ENCODE assay signal across 8 cellular contexts in the genomic region with DNA sequence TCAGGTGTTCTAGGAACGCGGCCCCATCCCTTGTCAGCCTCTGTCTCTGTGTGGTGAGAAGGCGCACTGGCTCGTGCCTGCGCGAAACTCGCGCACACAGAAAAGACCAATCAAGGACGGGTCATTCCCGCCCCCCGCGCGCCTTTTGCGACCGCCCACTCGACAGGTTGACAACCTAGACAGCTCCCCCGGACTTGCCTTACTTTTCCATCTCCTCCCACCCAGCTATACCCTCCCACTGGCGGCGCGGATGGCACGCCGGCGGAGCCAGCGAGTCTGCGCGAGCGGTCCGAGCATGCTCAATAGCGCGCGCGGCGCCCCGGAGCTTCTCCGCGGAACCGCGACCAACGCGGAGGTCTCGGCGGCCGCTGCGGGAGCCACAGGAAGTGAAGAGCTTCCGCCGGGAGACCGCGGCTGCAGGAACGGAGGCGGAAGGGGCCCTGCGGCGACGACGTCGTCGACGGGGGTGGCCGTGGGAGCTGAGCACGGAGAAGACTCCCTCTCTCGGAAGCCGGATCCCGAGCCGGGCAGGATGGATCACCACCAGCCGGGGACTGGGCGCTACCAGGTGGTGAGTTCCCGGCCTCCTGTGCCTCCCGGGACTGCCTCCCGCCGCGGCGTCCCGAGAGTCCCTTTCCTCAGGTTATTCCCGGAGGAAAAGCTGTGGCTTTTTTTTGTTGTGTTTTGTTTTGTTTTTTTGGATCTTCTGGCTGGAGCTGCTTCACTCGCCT. TPM values are rescaled to one million over a fixed set of nuclear protein-coding genes. Genes with fewer than 3 reads are reported as not detected.
DNase-seq lines count a peak whose midpoint lies in the region; ATAC-seq and TF ChIP-seq lines count a peak whose summit lies in the region.

A gene with protein sequence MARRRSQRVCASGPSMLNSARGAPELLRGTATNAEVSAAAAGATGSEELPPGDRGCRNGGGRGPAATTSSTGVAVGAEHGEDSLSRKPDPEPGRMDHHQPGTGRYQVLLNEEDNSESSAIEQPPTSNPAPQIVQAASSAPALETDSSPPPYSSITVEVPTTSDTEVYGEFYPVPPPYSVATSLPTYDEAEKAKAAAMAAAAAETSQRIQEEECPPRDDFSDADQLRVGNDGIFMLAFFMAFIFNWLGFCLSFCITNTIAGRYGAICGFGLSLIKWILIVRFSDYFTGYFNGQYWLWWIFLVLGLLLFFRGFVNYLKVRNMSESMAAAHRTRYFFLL (plus strand): TSS at position 202 of the 731 bp plus-strand sequence. CDS start 49 bp downstream, at position 251.

- CTCF ChIA-PET in naive thymus-derived CD4-positive, alpha-beta T cell (lab: Charles Lee) = interaction anchor here (0.6 to 1.1 kb wide), 4 partner anchors 10 to 56 kb away, joined by 3 to 8 read pairs (median 3); no protein-coding TSS in a partner anchor

- H3K4me3 Mint-ChIP-seq in naive thymus-derived CD4-positive, alpha-beta T cell = peak within 1 kb of the TSS; percentile 90 to 99 (median 92)
- H3K4me3 Mint-ChIP-seq in stimulated activated naive B cell treated with anti-CD40 and anti-IgM and Interleukin-4, amounts not matched to agents 10 μg/mL and 1 μg/mL and 100 μg/mL, for 72 hours = peak within 1 kb of the TSS; percentile 95 to 96

- H2AFZ ChIP-seq in fibroblast of lung (ENCODE audit: low read length) = peak within 1 kb of the TSS; percentile 81

- peaks cover 17% of the 10 kb centered on the region for H3K27me3 ChIP-seq in fibroblast of lung (ENCODE audit: control insufficient read depth, insufficient read depth, low read length)
- H3K27me3 ChIP-seq in naive thymus-derived CD4-positive, alpha-beta T cell (ENCODE audit: control insufficient read depth in 2 of 2, insufficient read depth in 2 of 2, low read length in 2 of 2) = no peaks in the 10 kb centered on the region

- peak within 1 kb of the TSS; percentile 93 for H3K4me2 ChIP-seq in fibroblast of lung (ENCODE audit: extremely low read depth, insufficient read depth, low read length)

- POLR2A ChIA-PET in naive thymus-derived CD4-positive, alpha-beta T cell (lab: Charles Lee) = interaction anchor here (0.7 to 1.3 kb wide), 5 partner anchors 10 to 80 kb away, joined by 3 to 4 read pairs (median 3); a partner anchor contains a TSS

- peak within 1 kb of the TSS; percentile 65 for H3K27ac ChIP-seq in KOPT-K1 (ENCODE audit: low read depth, low read length, poor library complexity, severe bottlenecking)
- peak within 1 kb of the TSS; percentile 81 for H3K27ac ChIP-seq in fibroblast of lung (ENCODE audit: insufficient read depth, low read length)
- peak within 1 kb of the TSS; percentile 28 for H3K27ac ChIP-seq in naive thymus-derived CD4-positive, alpha-beta T cell (ENCODE audit: low read depth, low read length)

- intact Hi-C loops in naive thymus-derived CD4-positive, alpha-beta T cell (cut with micrococcal nuclease) = loop anchor here (1.0 to 10.0 kb wide), 8 partner anchors 10 to 286 kb away; a partner anchor contains a TSS

- H3K9me3 Mint-ChIP-seq in naive thymus-derived CD4-positive, alpha-beta T cell = no peaks in the 10 kb centered on the region
- H3K9me3 Mint-ChIP-seq in stimulated activated naive B cell treated with anti-CD40 and anti-IgM and Interleukin-4, amounts not matched to agents 10 μg/mL and 1 μg/mL and 100 μg/mL, for 72 hours = no peaks in the 10 kb centered on the region

- peaks cover 7% of the 10 kb centered on the region for H3K4me1 ChIP-seq in fibroblast of lung (ENCODE audit: control insufficient read depth, extremely low read depth, insufficient read depth, low read length)
- H3K4me1 ChIP-seq in naive thymus-derived CD4-positive, alpha-beta T cell (ENCODE audit: control insufficient read depth in 2 of 2, insufficient read depth in 2 of 2, low read length in 2 of 2) = peaks cover 6 to 12% of the 10 kb centered on the region in 2 donors

- peaks cover 0 to 7% (median 0%) of the 10 kb centered on the region in 5 donors for H3K27me3 Mint-ChIP-seq in naive thymus-derived CD4-positive, alpha-beta T cell
- H3K27me3 Mint-ChIP-seq in stimulated activated naive B cell treated with anti-CD40 and anti-IgM and Interleukin-4, amounts not matched to agents 10 μg/mL and 1 μg/mL and 100 μg/mL, for 72 hours = peaks cover 36 to 47% of the 10 kb centered on the region in 2 donors

- H3K4me1 Mint-ChIP-seq in naive thymus-derived CD4-positive, alpha-beta T cell = peaks cover 24 to 66% (median 46%) of the 10 kb centered on the region in 7 donors
- peaks cover 15 to 43% of the 10 kb centered on the region in 2 donors for H3K4me1 Mint-ChIP-seq in stimulated activated naive B cell treated with anti-CD40 and anti-IgM and Interleukin-4, amounts not matched to agents 10 μg/mL and 1 μg/mL and 100 μg/mL, for 72 hours

- peak; percentile 60 for DNase-seq in DMS79 (lab: John Stamatoyannopoulos, UW)
- peak; percentile 82 for DNase-seq in RPMI7951 (ENCODE audit: low read depth)
- peak; percentile 52 to 81 for DNase-seq in activated T-helper 1 cell treated with anti-CD3 and anti-CD28 coated beads, Interleukin-2, amount 50 U/mL, for 16 hours (ENCODE audit: low read depth in 1 of 2, low spot score in 1 of 2)
- peak; percentile 83 to 88 for DNase-seq in fibroblast of lung (ENCODE audit: low read depth in 2 of 2)
- peak; percentile 66 to 96 (median 78) for DNase-seq in naive thymus-derived CD4-positive, alpha-beta T cell
- DNase-seq in stimulated activated naive B cell treated with anti-CD40 and anti-IgM and Interleukin-4, amounts not matched to agents 10 μg/mL and 1 μg/mL and 100 μg/mL, for 72 hours = peak; percentile 81

- TF ChIP-seq CTCF in fibroblast of lung (conservative IDR thresholded peaks at IDR 0.05 in 1 of 2, IDR thresholded peaks at IDR 0.05 in 1 of 2; ENCODE audit: low read depth in 1 of 2, low read length in 2 of 2) = no peak

- H3K27ac Mint-ChIP-seq in naive thymus-derived CD4-positive, alpha-beta T cell = peak within 1 kb of the TSS; percentile 71 to 95 (median 90)
- H3K27ac Mint-ChIP-seq in stimulated activated naive B cell treated with anti-CD40 and anti-IgM and Interleukin-4, amounts not matched to agents 10 μg/mL and 1 μg/mL and 100 μg/mL, for 72 hours = peak within 1 kb of the TSS; percentile 86

- H4K20me1 ChIP-seq in fibroblast of lung (ENCODE audit: control insufficient read depth, extremely low read depth, insufficient read depth, low read length) = no peaks in the 10 kb centered on the region

- H3K4me3 ChIP-seq in fibroblast of lung (replicated peaks in 1 of 4; ENCODE audit: control extremely low read depth in 1 of 4, insufficient read depth in 1 of 4, low read depth in 3 of 4, low read length in 4 of 4) = peak within 1 kb of the TSS; percentile 80 to 90 (median 88)
- H3K4me3 ChIP-seq in naive thymus-derived CD4-positive, alpha-beta T cell (ENCODE audit: low read length) = peak within 1 kb of the TSS; percentile 79

- H3K9ac ChIP-seq in fibroblast of lung (ENCODE audit: insufficient read depth, low read length) = peak within 1 kb of the TSS; percentile 91

- ATAC-seq in GM21737 (IDR thresholded peaks at IDR 0.05; ENCODE audit: unreplicated experiment) = peak; percentile 88
- peak; percentile 89 for ATAC-seq in naive thymus-derived CD4-positive, alpha-beta T cell
- ATAC-seq in stimulated activated naive B cell treated with anti-CD40 and anti-IgM and Interleukin-4, amounts not matched to agents 10 μg/mL and 1 μg/mL and 100 μg/mL, for 72 hours (replicated peaks) = peak; percentile 89 to 90

- H3K79me2 ChIP-seq in fibroblast of lung (ENCODE audit: control insufficient read depth, insufficient read depth, low read length) = peaks cover 10% of the 10 kb centered on the region

- peaks cover 0 to 17% (median 0%) of the 10 kb centered on the region in 5 donors for H3K36me3 Mint-ChIP-seq in naive thymus-derived CD4-positive, alpha-beta T cell
- peaks cover 2 to 11% of the 10 kb centered on the region in 2 donors for H3K36me3 Mint-ChIP-seq in stimulated activated naive B cell treated with anti-CD40 and anti-IgM and Interleukin-4, amounts not matched to agents 10 μg/mL and 1 μg/mL and 100 μg/mL, for 72 hours

- no peaks in the 10 kb centered on the region for H3K36me3 ChIP-seq in KOPT-K1 (ENCODE audit: insufficient read depth, low read length)
- H3K36me3 ChIP-seq in fibroblast of lung (ENCODE audit: control insufficient read depth, insufficient read depth, low read length) = no peaks in the 10 kb centered on the region
- no peaks in the 10 kb centered on the region for H3K36me3 ChIP-seq in naive thymus-derived CD4-positive, alpha-beta T cell (ENCODE audit: control insufficient read depth in 2 of 3, insufficient read depth in 3 of 3, low read length in 3 of 3)

- H3K9me3 ChIP-seq in KOPT-K1 (ENCODE audit: insufficient read depth, low read length, poor library complexity, severe bottlenecking) (no peaks in the 10 kb centered on the region), fibroblast of lung (ENCODE audit: control insufficient read depth, insufficient read depth, low read depth, low read length) (no peaks in the 10 kb centered on the region)
- H3K9me3 ChIP-seq in naive thymus-derived CD4-positive, alpha-beta T cell (ENCODE audit: control insufficient read depth in 2 of 3, low read length in 3 of 3) = no peaks in the 10 kb centered on the region

RNA-seq across cellular contexts. Expression of the gene that starts here (rescaled TPM):
- 30.1 and 51.2 TPM in 2 replicates for total RNA-seq in RPMI7951 (2014; rRNA removed; shearing (Covaris generic))
- 35.2 and 39.1 TPM in 2 replicates for total RNA-seq in fibroblast of lung
- 35.2 and 46.4 TPM in 2 replicates for polyA plus RNA-seq in fibroblast of lung
- polyA plus RNA-seq in fibroblast of lung (2012) = 31.4 and 37.5 TPM in 2 replicates
- 9.1 and 29.6 TPM in 2 replicates for polyA minus RNA-seq in fibroblast of lung (ENCODE audit: low replicate concordance)
- 100 to 1,000 TPM in 1 of 5 experiments, 1 to 10 TPM in 4; 2.6 to 123 (median 4.9) TPM for total RNA-seq in naive thymus-derived CD4-positive, alpha-beta T cell
- polyA plus RNA-seq in naive thymus-derived CD4-positive, alpha-beta T cell = 1 to 10 TPM; 7.2 to 7.4 TPM

Comparison
In these comparisons a context has a peak if more than half of its experiments do, and no peak if none do; other contexts are left out.
1. Peak in every context shown above with its lines: DNase-seq, ATAC-seq, H3K4me3 ChIP-seq and H3K27ac ChIP-seq.
2. H3K27ac ChIP-seq: peak in every context shown above with its lines; median percentile 81 in fibroblast of lung; 65 in KOPT-K1; 28 in naive thymus-derived CD4-positive, alpha-beta T cell.